Comparison of ENCODE assay signal across 43 cellular contexts in genomic region chr1:159765806-159766205, GRCh38. TPM values are rescaled to one million over a fixed set of nuclear protein-coding genes. Genes with fewer than 3 reads are reported as not detected.
"Had no signal": no experiment of that assay in that cellular context is flagged by ENCODE, and none has a peak within 500 bp of the region (broad histone marks: within the 10 kb centered on the region; RNA-seq: fewer than 3 reads in every experiment).

No MANE protein-coding gene starts in this region.

- H3K4me1 Mint-ChIP-seq: activated naive CD4-positive, alpha-beta T cell treated with anti-CD3 and anti-CD28 coated beads, Interleukin-2, amount 10 ng/mL, durations not matched to agents 7 days and 5 days; activated naive CD4-positive, alpha-beta T cell treated with anti-CD3 and anti-CD28 coated beads, Interleukin-2, amount 50 U/mL, for 24 hours; activated naive CD8-positive, alpha-beta T cell treated with anti-CD3 and anti-CD28 coated beads for 36 hours; activated naive CD8-positive, alpha-beta T cell treated with anti-CD3 and anti-CD28 coated beads, Interleukin-2, amount 10 ng/mL, durations not matched to agents 7 days and 5 days; activated naive CD8-positive, alpha-beta T cell treated with anti-CD3 and anti-CD28 coated beads, Interleukin-2, amount 50 U/mL, for 24 hours; activated T-helper 17 cell treated with anti-CD3 and anti-CD28 coated beads, Interleukin-2, amount 50 U/mL, for 72 hours; brain; central memory CD8-positive, alpha-beta T cell had no signal

- H3K27me3 ChIP-seq: adrenal gland, ascending aorta, brain microvascular endothelial cell, breast epithelium, cardiac muscle cell had no signal

- DNase-seq: activated effector memory CD4-positive, alpha-beta T cell treated with anti-CD3 and anti-CD28 coated beads, Interleukin-2, amount 50 U/mL, for 16 hours; activated effector memory CD4-positive, alpha-beta T cell treated with Interleukin-2 at 50 U/mL for 16 hours; activated gamma-delta T cell; activated gamma-delta T cell treated with Interleukin-2 at 50 U/mL for 16 hours; activated naive CD4-positive, alpha-beta T cell; activated naive CD4-positive, alpha-beta T cell treated with anti-CD3 and anti-CD28 coated beads for 36 hours; activated naive CD4-positive, alpha-beta T cell treated with anti-CD3 and anti-CD28 coated beads, Interleukin-2, amount 10 ng/mL, durations not matched to agents 7 days and 5 days; activated naive CD4-positive, alpha-beta T cell treated with anti-CD3 and anti-CD28 coated beads, Interleukin-2, amount 50 U/mL, for 16 hours; activated naive CD4-positive, alpha-beta T cell treated with Interleukin-2 at 50 U/mL for 16 hours; activated naive CD8-positive, alpha-beta T cell treated with anti-CD3 and anti-CD28 coated beads for 36 hours; activated naive CD8-positive, alpha-beta T cell treated with anti-CD3 and anti-CD28 coated beads, Interleukin-2, amount 10 ng/mL, durations not matched to agents 7 days and 5 days; activated naive CD8-positive, alpha-beta T cell treated with anti-CD3 and anti-CD28 coated beads, Interleukin-2, amount 50 U/mL, for 24 hours; activated T-cell treated with anti-CD3 and anti-CD28 coated beads, Interleukin-2, amount 50 U/mL, for 1 hour; activated T-cell treated with anti-CD3 and anti-CD28 coated beads, Interleukin-2, amount 50 U/mL, for 24 hours; activated T-cell treated with anti-CD3 and anti-CD28 coated beads, Interleukin-2, amount 50 U/mL, for 4 hours; activated T-cell treated with anti-CD3 and anti-CD28 coated beads, Interleukin-2, amount 50 U/mL, for 48 hours; activated T-cell treated with anti-CD3 and anti-CD28 coated beads, Interleukin-2, amount 50 U/mL, for 72 hours; adrenal gland; amniotic stem cell; amygdala; anterior cingulate cortex; aorta; body of pancreas; brain microvascular endothelial cell; caudate nucleus; central memory CD4-positive, alpha-beta T cell; cerebellar nuclear complex had no signal

- H3K36me3 Mint-ChIP-seq: activated naive CD4-positive, alpha-beta T cell treated with anti-CD3 and anti-CD28 coated beads, Interleukin-2, amount 10 ng/mL, durations not matched to agents 7 days and 5 days; activated naive CD4-positive, alpha-beta T cell treated with anti-CD3 and anti-CD28 coated beads, Interleukin-2, amount 50 U/mL, for 24 hours; activated naive CD4-positive, alpha-beta T cell treated with anti-CD3 and anti-CD28 coated beads, Interleukin-2, amount 50 U/mL, for 72 hours; activated naive CD8-positive, alpha-beta T cell treated with anti-CD3 and anti-CD28 coated beads for 36 hours; activated naive CD8-positive, alpha-beta T cell treated with anti-CD3 and anti-CD28 coated beads, Interleukin-2, amount 10 ng/mL, durations not matched to agents 7 days and 5 days; brain had no signal

- H3K36me3 ChIP-seq: adrenal gland, ascending aorta, brain microvascular endothelial cell, breast epithelium, cardiac muscle cell had no signal

- H3K27ac Mint-ChIP-seq: activated naive CD4-positive, alpha-beta T cell treated with anti-CD3 and anti-CD28 coated beads for 36 hours; activated naive CD4-positive, alpha-beta T cell treated with anti-CD3 and anti-CD28 coated beads, Interleukin-2, amount 10 ng/mL, durations not matched to agents 7 days and 5 days; activated naive CD4-positive, alpha-beta T cell treated with anti-CD3 and anti-CD28 coated beads, Interleukin-2, amount 50 U/mL, for 24 hours; activated naive CD8-positive, alpha-beta T cell; activated naive CD8-positive, alpha-beta T cell treated with anti-CD3 and anti-CD28 coated beads for 36 hours; activated naive CD8-positive, alpha-beta T cell treated with anti-CD3 and anti-CD28 coated beads, Interleukin-2, amount 10 ng/mL, durations not matched to agents 7 days and 5 days; activated naive CD8-positive, alpha-beta T cell treated with anti-CD3 and anti-CD28 coated beads, Interleukin-2, amount 50 U/mL, for 24 hours; activated T-cell treated with anti-CD3 and anti-CD28 coated beads, Interleukin-2, amount 50 U/mL, for 24 hours; activated T-cell treated with anti-CD3 and anti-CD28 coated beads, Interleukin-2, amount 50 U/mL, for 72 hours; activated T-helper 1 cell treated with anti-CD3 and anti-CD28 coated beads, Interleukin-12 subunit alpha, Interleukin-12 subunit beta, Interleukin-2, Interleukin-4 antibody, amounts not matched to agents 30 ng/mL and 10 ng/mL and 1 ng/mL, durations not matched to agents 14 hours and 24 hours and 36 hours; activated T-helper 17 cell treated with anti-CD3 and anti-CD28 coated beads, Interleukin-2, amount 50 U/mL, for 72 hours; activated T-helper 2 cell treated with anti-CD3 and anti-CD28 coated beads, Interferon-gamma antibody, Interleukin-2, Interleukin-4, amounts not matched to agents 10 μg/mL and 5 μg/mL and 100 μg/mL, durations not matched to agents 14 hours and 24 hours and 36 hours; brain had no signal

- H3K9me3 Mint-ChIP-seq: activated naive CD4-positive, alpha-beta T cell treated with anti-CD3 and anti-CD28 coated beads for 36 hours; activated naive CD4-positive, alpha-beta T cell treated with anti-CD3 and anti-CD28 coated beads, Interleukin-2, amount 10 ng/mL, durations not matched to agents 7 days and 5 days; activated naive CD4-positive, alpha-beta T cell treated with anti-CD3 and anti-CD28 coated beads, Interleukin-2, amount 50 U/mL, for 24 hours; activated naive CD4-positive, alpha-beta T cell treated with anti-CD3 and anti-CD28 coated beads, Interleukin-2, amount 50 U/mL, for 72 hours; activated naive CD8-positive, alpha-beta T cell treated with anti-CD3 and anti-CD28 coated beads for 36 hours; activated naive CD8-positive, alpha-beta T cell treated with anti-CD3 and anti-CD28 coated beads, Interleukin-2, amount 10 ng/mL, durations not matched to agents 7 days and 5 days; activated naive CD8-positive, alpha-beta T cell treated with anti-CD3 and anti-CD28 coated beads, Interleukin-2, amount 50 U/mL, for 24 hours; activated T-cell treated with anti-CD3 and anti-CD28 coated beads, Interleukin-2, amount 50 U/mL, for 24 hours; activated T-cell treated with anti-CD3 and anti-CD28 coated beads, Interleukin-2, amount 50 U/mL, for 4 hours; activated T-cell treated with anti-CD3 and anti-CD28 coated beads, Interleukin-2, amount 50 U/mL, for 72 hours; activated T-helper 1 cell treated with anti-CD3 and anti-CD28 coated beads, Interleukin-12 subunit alpha, Interleukin-12 subunit beta, Interleukin-2, Interleukin-4 antibody, amounts not matched to agents 30 ng/mL and 10 ng/mL and 1 ng/mL, durations not matched to agents 14 hours and 24 hours and 36 hours; activated T-helper 17 cell treated with anti-CD3 and anti-CD28 coated beads, Interleukin-2, amount 50 U/mL, for 72 hours; activated T-helper 2 cell treated with anti-CD3 and anti-CD28 coated beads, Interferon-gamma antibody, Interleukin-2, Interleukin-4, amounts not matched to agents 10 μg/mL and 5 μg/mL and 100 μg/mL, durations not matched to agents 14 hours and 24 hours and 36 hours; central memory CD8-positive, alpha-beta T cell had no signal

- ATAC-seq: activated naive CD4-positive, alpha-beta T cell treated with anti-CD3 and anti-CD28 coated beads, Interleukin-2, amount 50 U/mL, for 72 hours; activated naive CD8-positive, alpha-beta T cell treated with anti-CD3 and anti-CD28 coated beads, Interleukin-2, amount 50 U/mL, for 24 hours; activated T-cell treated with anti-CD3 and anti-CD28 coated beads, Interleukin-2, amount 50 U/mL, for 4 hours; activated T-cell treated with anti-CD3 and anti-CD28 coated beads, Interleukin-2, amount 50 U/mL, for 72 hours; activated T-helper 17 cell treated with anti-CD3 and anti-CD28 coated beads, Interleukin-2, amount 50 U/mL, for 72 hours; body of pancreas had no signal

- FAIRE-seq: astrocyte, bronchial epithelial cell had no signal

- H3K27ac ChIP-seq: adrenal gland, ascending aorta, body of pancreas, brain microvascular endothelial cell, breast epithelium, cardiac muscle cell had no signal

- H3K9me3 ChIP-seq: adrenal gland, ascending aorta, body of pancreas, breast epithelium had no signal

- H3K4me3 ChIP-seq: adrenal gland, ascending aorta, body of pancreas, breast epithelium, cardiac muscle cell had no signal

- H3K4me3 Mint-ChIP-seq: activated naive CD4-positive, alpha-beta T cell treated with anti-CD3 and anti-CD28 coated beads for 36 hours; activated naive CD4-positive, alpha-beta T cell treated with anti-CD3 and anti-CD28 coated beads, Interleukin-2, amount 10 ng/mL, durations not matched to agents 7 days and 5 days; activated naive CD4-positive, alpha-beta T cell treated with anti-CD3 and anti-CD28 coated beads, Interleukin-2, amount 50 U/mL, for 24 hours; activated naive CD8-positive, alpha-beta T cell; activated naive CD8-positive, alpha-beta T cell treated with anti-CD3 and anti-CD28 coated beads for 36 hours; activated naive CD8-positive, alpha-beta T cell treated with anti-CD3 and anti-CD28 coated beads, Interleukin-2, amount 10 ng/mL, durations not matched to agents 7 days and 5 days; activated naive CD8-positive, alpha-beta T cell treated with anti-CD3 and anti-CD28 coated beads, Interleukin-2, amount 50 U/mL, for 24 hours; activated T-cell treated with anti-CD3 and anti-CD28 coated beads, Interleukin-2, amount 50 U/mL, for 24 hours; activated T-cell treated with anti-CD3 and anti-CD28 coated beads, Interleukin-2, amount 50 U/mL, for 4 hours; activated T-cell treated with anti-CD3 and anti-CD28 coated beads, Interleukin-2, amount 50 U/mL, for 72 hours; activated T-helper 1 cell treated with anti-CD3 and anti-CD28 coated beads, Interleukin-12 subunit alpha, Interleukin-12 subunit beta, Interleukin-2, Interleukin-4 antibody, amounts not matched to agents 30 ng/mL and 10 ng/mL and 1 ng/mL, durations not matched to agents 14 hours and 24 hours and 36 hours; activated T-helper 17 cell treated with anti-CD3 and anti-CD28 coated beads, Interleukin-2, amount 50 U/mL, for 72 hours; brain; central memory CD8-positive, alpha-beta T cell had no signal

- H3K4me1 ChIP-seq: adrenal gland, ascending aorta, body of pancreas, breast epithelium had no signal

RNA-seq across cellular contexts. Expression of gene FCRL6, which starts 36.4 kb away (rescaled TPM):
- total RNA-seq: activated naive CD4-positive, alpha-beta T cell treated with anti-CD3 and anti-CD28 coated beads for 36 hours; activated naive CD4-positive, alpha-beta T cell treated with anti-CD3 and anti-CD28 coated beads, Interleukin-2, amount 50 U/mL, for 72 hours; activated naive CD8-positive, alpha-beta T cell treated with anti-CD3 and anti-CD28 coated beads for 36 hours; activated T-helper 1 cell treated with anti-CD3 and anti-CD28 coated beads, Interleukin-12 subunit alpha, Interleukin-12 subunit beta, Interleukin-2, Interleukin-4 antibody, amounts not matched to agents 30 ng/mL and 10 ng/mL and 1 ng/mL, durations not matched to agents 14 hours and 24 hours and 36 hours; activated T-helper 17 cell treated with anti-CD3 and anti-CD28 coated beads, Interleukin-2, amount 50 U/mL, for 72 hours; activated T-helper 2 cell treated with anti-CD3 and anti-CD28 coated beads, Interferon-gamma antibody, Interleukin-2, Interleukin-4, amounts not matched to agents 10 μg/mL and 5 μg/mL and 100 μg/mL, durations not matched to agents 14 hours and 24 hours and 36 hours; ascending aorta; astrocyte; bronchial epithelial cell; cardiac muscle cell; cerebellum; chondrocyte had no signal
- polyA plus RNA-seq: cardiac muscle cell had no signal

RNA-seq across cellular contexts. Expression of gene CRP, which starts 51.4 kb away (rescaled TPM):
- total RNA-seq: activated naive CD4-positive, alpha-beta T cell treated with anti-CD3 and anti-CD28 coated beads for 36 hours; activated naive CD4-positive, alpha-beta T cell treated with anti-CD3 and anti-CD28 coated beads, Interleukin-2, amount 50 U/mL, for 72 hours; activated naive CD8-positive, alpha-beta T cell treated with anti-CD3 and anti-CD28 coated beads for 36 hours; activated naive CD8-positive, alpha-beta T cell treated with anti-CD3 and anti-CD28 coated beads, Interleukin-2, amount 10 ng/mL, durations not matched to agents 7 days and 5 days; activated T-cell treated with anti-CD3 and anti-CD28 coated beads, Interleukin-2, amount 50 U/mL, for 72 hours; activated T-helper 1 cell treated with anti-CD3 and anti-CD28 coated beads, Interleukin-12 subunit alpha, Interleukin-12 subunit beta, Interleukin-2, Interleukin-4 antibody, amounts not matched to agents 30 ng/mL and 10 ng/mL and 1 ng/mL, durations not matched to agents 14 hours and 24 hours and 36 hours; activated T-helper 17 cell treated with anti-CD3 and anti-CD28 coated beads, Interleukin-2, amount 50 U/mL, for 72 hours; activated T-helper 2 cell treated with anti-CD3 and anti-CD28 coated beads, Interferon-gamma antibody, Interleukin-2, Interleukin-4, amounts not matched to agents 10 μg/mL and 5 μg/mL and 100 μg/mL, durations not matched to agents 14 hours and 24 hours and 36 hours; astrocyte; bronchial epithelial cell; cardiac muscle cell; cardiac septum; cerebellum; chondrocyte had no signal
- polyA plus RNA-seq: cardiac muscle cell had no signal
